In the genomic region with DNA sequence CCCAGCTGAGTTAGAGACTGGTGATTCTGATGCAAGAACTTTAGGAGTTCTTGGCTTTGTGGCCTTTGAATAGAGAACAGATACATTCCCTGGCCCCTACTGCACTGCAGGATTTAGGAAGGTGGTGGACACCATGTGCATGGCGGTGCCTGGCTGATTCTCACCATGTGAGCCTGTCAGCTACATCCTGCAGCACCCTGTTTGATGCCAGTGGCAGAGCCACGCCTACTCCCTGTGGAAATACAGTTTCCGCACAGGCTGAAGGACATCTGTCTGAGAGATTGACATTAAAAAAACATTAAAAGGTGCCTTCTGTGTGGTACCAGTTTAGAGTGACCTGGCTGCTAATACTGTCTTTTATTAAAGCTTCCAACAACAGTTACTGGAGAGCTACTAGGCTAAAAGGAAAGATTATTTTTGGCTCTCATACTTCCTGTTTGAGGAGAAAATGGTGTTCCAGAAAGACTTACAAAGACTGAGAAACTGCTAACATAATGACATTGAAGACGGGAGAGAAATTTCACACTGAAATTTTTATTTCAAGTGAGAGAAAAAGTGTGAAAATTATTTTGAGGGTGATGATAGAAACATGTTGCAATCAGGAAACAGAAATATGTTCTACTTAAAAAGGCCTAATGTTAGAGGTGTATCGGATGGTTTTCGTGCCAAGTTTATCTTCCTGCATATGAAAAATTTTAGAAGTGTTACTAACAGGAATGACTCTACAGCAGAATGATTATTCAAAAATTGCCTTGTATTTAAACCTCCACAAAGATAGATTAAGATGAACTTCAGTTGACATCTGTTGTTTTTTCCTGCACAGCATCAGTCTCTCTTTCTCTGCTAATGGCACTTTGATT, we compare ENCODE assay signal across 14 cellular contexts. TPM values are rescaled to one million over a fixed set of nuclear protein-coding genes. Genes with fewer than 3 reads are reported as not detected.
DNase-seq lines count a peak whose midpoint lies in the region; ATAC-seq and TF ChIP-seq lines count a peak whose summit lies in the region.
"Had no signal": no experiment of that assay in that cellular context is flagged by ENCODE, and none has a peak within 500 bp of the region (broad histone marks: within the 10 kb centered on the region; RNA-seq: fewer than 3 reads in every experiment).

No MANE protein-coding gene starts in this region.

- peaks cover 18% of the 10 kb centered on the region for H3K4me1 Mint-ChIP-seq in glutamatergic neuron (ENCODE audit: low read depth, unreplicated experiment)

- H3K27me3 Mint-ChIP-seq in glutamatergic neuron (ENCODE audit: unreplicated experiment), result peaks cover 3% of the 10 kb centered on the region

- H3K27me3 ChIP-seq in A673 (replicated peaks; ENCODE audit: insufficient read depth, low read depth, low read length, poor library complexity), result no peaks in the 10 kb centered on the region
- no peaks in the 10 kb centered on the region for H3K27me3 ChIP-seq in HCT116 (ENCODE audit: insufficient read depth, low read length)
- H3K27me3 ChIP-seq in PC-3 (ENCODE audit: low read length), result peaks cover 19% of the 10 kb centered on the region; the same call in 1 of the 2 replicates

- no peak overlapping the region for H3K9ac ChIP-seq in HCT116 (ENCODE audit: low read length)
- no peak overlapping the region for H3K9ac ChIP-seq in PC-3 (ENCODE audit: low read length)

- no peaks in the 10 kb centered on the region for H3K9me2 ChIP-seq in HCT116 (ENCODE audit: insufficient read depth)
- H3K9me2 ChIP-seq in PC-3 (replicated peaks; ENCODE audit: low read length), result no peaks in the 10 kb centered on the region

- H3K79me2 ChIP-seq in HCT116 (ENCODE audit: insufficient read depth, low read length) (no peaks in the 10 kb centered on the region), PC-3 (ENCODE audit: low read length) (no peaks in the 10 kb centered on the region)

- no peak for TF ChIP-seq POLR2A in HCT116 (IDR thresholded peaks at IDR 0.05; ENCODE audit: borderline replicate concordance, extremely low read depth, insufficient read depth, insufficient read length)

- H3K27ac ChIP-seq in A673 (ENCODE audit: low read depth, low read length, poor library complexity, severe bottlenecking) (no peak overlapping the region), HCT116 (ENCODE audit: low read depth, low read length) (no peak overlapping the region), PC-3 (ENCODE audit: low read length) (no peak overlapping the region)

- POLR2A ChIA-PET in A673 (lab: Charles Lee; ENCODE audit: low non-redundant PET) (interaction anchor here (0.6 kb wide), 1 partner anchor 97 kb away, joined by 5 read pairs; no protein-coding TSS in a partner anchor), HCT116 (lab: Charles Lee) (interaction anchor here (0.9 kb wide), 1 partner anchor 130 kb away, joined by 3 read pairs; no protein-coding TSS in a partner anchor), PC-3 (lab: Charles Lee; ENCODE audit: unreplicated experiment) (no interaction called here)

- no peaks in the 10 kb centered on the region for H3K9me3 Mint-ChIP-seq in glutamatergic neuron (ENCODE audit: unreplicated experiment)
- H3K9me3 Mint-ChIP-seq: activated T-cell treated with anti-CD3 and anti-CD28 coated beads, Interleukin-2, amount 50 U/mL, for 72 hours; H9; immature natural killer cell had no signal

- ATAC-seq in HCT116 (peak; percentile 71), PC-3 (peak; percentile 21; the same call in 1 of the 2 replicates), GM18498 (IDR thresholded peaks at IDR 0.05; ENCODE audit: unreplicated experiment) (no peak)
- ATAC-seq: activated T-cell treated with anti-CD3 and anti-CD28 coated beads, Interleukin-2, amount 50 U/mL, for 72 hours had no signal

- H3K27ac Mint-ChIP-seq in glutamatergic neuron (ENCODE audit: unreplicated experiment), result peak overlapping the region; percentile 0
- H3K27ac Mint-ChIP-seq: activated T-cell treated with anti-CD3 and anti-CD28 coated beads, Interleukin-2, amount 50 U/mL, for 72 hours; H9 had no signal

- RAD21 ChIA-PET in HCT116 (lab: Charles Lee; ENCODE audit: low non-redundant PET in 1 of 2, low total read pairs in 2 of 2, uncharacterized antibody in 2 of 2, unreplicated experiment in 2 of 2), result no interaction called here

- TF ChIP-seq CTCF in A673 (conservative IDR thresholded peaks at IDR 0.05; ENCODE audit: low read depth, low read length) (no peak), HCT116 (IDR thresholded peaks at IDR 0.05 in 2 of 3, conservative IDR thresholded peaks at IDR 0.05 in 1 of 3; ENCODE audit: borderline replicate concordance in 1 of 3, insufficient read depth in 1 of 3, low read depth in 2 of 3, low read length in 2 of 3) (0 out of 6 replicates have a peak, but pooled peaks of 1 of the 3 experiments have one; percentile 5), PC-3 (conservative IDR thresholded peaks at IDR 0.05; ENCODE audit: low read depth, low read length) (no peak), glutamatergic neuron (IDR thresholded peaks at IDR 0.05; ENCODE audit: partially characterized antibody, unreplicated experiment) (no peak)

- peak overlapping the region; percentile 91 for H2AFZ ChIP-seq in HCT116 (ENCODE audit: low read depth, low read length, poor library complexity, severe bottlenecking)
- H2AFZ ChIP-seq in PC-3 (ENCODE audit: low read length), result no peak overlapping the region

- CTCF ChIA-PET in A673 (lab: Charles Lee), result interaction anchor here (1.0 kb wide), 1 partner anchor 47 kb away, joined by 5 read pairs; no protein-coding TSS in a partner anchor
- CTCF ChIA-PET in HCT116 (lab: Charles Lee), result interaction anchor here (1.0 to 3.3 kb wide), 5 partner anchors 10 to 131 kb away, joined by 3 to 23 read pairs (median 4); no protein-coding TSS in a partner anchor
- CTCF ChIA-PET in PC-3 (lab: Charles Lee), result interaction anchor here (1.0 to 1.3 kb wide), 3 partner anchors 120 to 130 kb away, joined by 5 to 11 read pairs (median 8); no protein-coding TSS in a partner anchor

- no peak for TF ChIP-seq RAD21 in HCT116 (IDR thresholded peaks at IDR 0.05; ENCODE audit: low read depth)

- H3K4me3 ChIP-seq in A673 (ENCODE audit: low read depth, low read length, poor library complexity, severe bottlenecking) (no peak overlapping the region), HCT116 (replicated peaks in 1 of 2; ENCODE audit: low read depth in 1 of 2, low read length in 2 of 2) (no peak overlapping the region), PC-3 (ENCODE audit: low read length) (no peak overlapping the region)

- H3K9me3 ChIP-seq in A673 (ENCODE audit: low read depth, low read length, poor library complexity, severe bottlenecking) (no peaks in the 10 kb centered on the region), HCT116 (ENCODE audit: control insufficient read depth in 1 of 2, insufficient read depth in 1 of 2, low read depth in 1 of 2, low read length in 2 of 2) (no peaks in the 10 kb centered on the region), PC-3 (ENCODE audit: low read length) (no peaks in the 10 kb centered on the region)

- no peak overlapping the region for H3K4me3 Mint-ChIP-seq in glutamatergic neuron (ENCODE audit: unreplicated experiment)
- H3K4me3 Mint-ChIP-seq: activated T-cell treated with anti-CD3 and anti-CD28 coated beads, Interleukin-2, amount 50 U/mL, for 72 hours; H9 had no signal

- intact Hi-C loops in A673 (cut with micrococcal nuclease; ENCODE audit: unreplicated experiment) (loop anchor here (5.0 kb wide), 1 partner anchor 130 kb away; no protein-coding TSS in a partner anchor), HCT116 (cut with micrococcal nuclease) (no loop called here), PC-3 (cut with micrococcal nuclease) (no loop called here)

- no peaks in the 10 kb centered on the region for H4K20me1 ChIP-seq in HCT116 (ENCODE audit: insufficient read depth)
- no peaks in the 10 kb centered on the region for H4K20me1 ChIP-seq in PC-3 (ENCODE audit: low read length)

- peaks cover 9% of the 10 kb centered on the region for H3K36me3 Mint-ChIP-seq in glutamatergic neuron (ENCODE audit: unreplicated experiment)
- H3K36me3 Mint-ChIP-seq: immature natural killer cell had no signal

- BruUV-seq in A673 (replicated peaks; lab: Mats Ljungman, UMichigan), result no TSS peak
- no TSS peak for BruUV-seq in HCT116 (replicated peaks; lab: Mats Ljungman, UMichigan)
- no TSS peak for BruUV-seq in PC-3 (replicated peaks; lab: Mats Ljungman, UMichigan)

- no peaks in the 10 kb centered on the region for H3K36me3 ChIP-seq in A673 (ENCODE audit: insufficient read depth, low read length, poor library complexity, severe bottlenecking)
- no peaks in the 10 kb centered on the region for H3K36me3 ChIP-seq in HCT116 (ENCODE audit: control insufficient read depth in 1 of 2, insufficient read depth in 2 of 2, low read length in 2 of 2)
- no peaks in the 10 kb centered on the region for H3K36me3 ChIP-seq in PC-3 (ENCODE audit: low read depth, low read length)

- no peaks in the 10 kb centered on the region for H3F3A ChIP-seq in PC-3 (ENCODE audit: low read length, unreplicated experiment)

- DNase-seq in A673 (ENCODE audit: low spot score) (peak; percentile 34), HCT116 (ENCODE audit: low read depth, low spot score) (peak; percentile 2), PC-3 (no peak), glutamatergic neuron (no peak), GOT3 (lab: John Stamatoyannopoulos, UW) (no peak), mesenteric fat pad (ENCODE audit: low spot score) (no peak), middle frontal gyrus (ENCODE audit: extremely low spot score, low spot score) (no peak)
- DNase-seq: activated CD4-positive, alpha-beta T cell treated with anti-CD3 and anti-CD28 coated beads for 4 hours; activated T-cell treated with anti-CD3 and anti-CD28 coated beads, Interleukin-2, amount 50 U/mL, for 72 hours; aorta; immature natural killer cell; T-helper 1 cell had no signal

- H3K4me2 ChIP-seq in HCT116 (ENCODE audit: low read length), result peak overlapping the region; percentile 63
- H3K4me2 ChIP-seq in PC-3 (ENCODE audit: low read length), result no peak overlapping the region

- H3K4me1 ChIP-seq in A673 (ENCODE audit: insufficient read depth, low read length, poor library complexity, severe bottlenecking), result peaks cover 40% of the 10 kb centered on the region
- peaks cover 8 to 15% of the 10 kb centered on the region in 2 experiments; a peak in 3 of 4 replicates for H3K4me1 ChIP-seq in HCT116 (ENCODE audit: control insufficient read depth in 1 of 2, insufficient read depth in 2 of 2, low read length in 2 of 2)
- no peaks in the 10 kb centered on the region for H3K4me1 ChIP-seq in PC-3 (ENCODE audit: insufficient read depth, low read length)

TF ChIP-seq in HCT116, 20 proteins besides CTCF, POLR2A, EP300 and RAD21:
- TF ChIP-seq EGR1 (IDR thresholded peaks at IDR 0.05; ENCODE audit: low read depth), result no peak
- TF ChIP-seq, protein P1, sequence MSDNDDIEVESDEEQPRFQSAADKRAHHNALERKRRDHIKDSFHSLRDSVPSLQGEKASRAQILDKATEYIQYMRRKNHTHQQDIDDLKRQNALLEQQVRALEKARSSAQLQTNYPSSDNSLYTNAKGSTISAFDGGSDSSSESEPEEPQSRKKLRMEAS (IDR thresholded peaks at IDR 0.05), result peak; percentile 40; the same call in 1 of the 2 replicates
- TF ChIP-seq CBX3 (IDR thresholded peaks at IDR 0.05; ENCODE audit: low read depth), result no peak
- TF ChIP-seq EZH2 (IDR thresholded peaks at IDR 0.05), result no peak
TF ChIP-seq in HCT116: peak in this region for 1.

RNA-seq across cellular contexts. Expression of a gene that starts 50.3 kb away (rescaled TPM):
- total RNA-seq in A673 (2021) (68.0 and 82.5 TPM in 2 replicates), HCT116 (2021; ENCODE audit: unreplicated experiment) (not detected), PC-3 (2014; rRNA removed) (not detected in 2 replicates), glutamatergic neuron (ENCODE audit: unreplicated experiment) (not detected), mesenteric fat pad (15.0 TPM)
- 0.03 TPM in 1 of 2 replicates, not detected in the other for polyA plus RNA-seq in HCT116 (2012)
- total RNA-seq: activated T-cell treated with anti-CD3 and anti-CD28 coated beads, Interleukin-2, amount 50 U/mL, for 72 hours had no signal
- polyA plus RNA-seq: immature natural killer cell had no signal

Comparison
In these comparisons a context has a peak if more than half of its experiments do, and no peak if none do; other contexts are left out.
1. DNase-seq: peak in A673 (single experiment) and HCT116 (single experiment); none in PC-3 (single experiment), glutamatergic neuron (single experiment), GOT3 (single experiment), mesenteric fat pad (single experiment) and middle frontal gyrus (single experiment).
2. RNA of a gene that starts 50.3 kb away (total RNA-seq): 68.0 to 82.5 TPM in A673 and 15.0 TPM in mesenteric fat pad (single experiment); not detected in HCT116 (single experiment), not detected in PC-3 and not detected in glutamatergic neuron (single experiment); every median in the first group is over 10 times any median in the second.